9 cellular contexts compared by ENCODE assay signal in genomic region chr11:1389103-1389931, GRCh38. TPM values are rescaled to one million over a fixed set of nuclear protein-coding genes. Genes with fewer than 3 reads are reported as not detected.
DNase-seq lines count a peak whose midpoint lies in the region; ATAC-seq, FAIRE-seq and TF ChIP-seq lines count a peak whose summit lies in the region.
"Had no signal": no experiment of that assay in that cellular context is flagged by ENCODE, and none has a peak within 500 bp of the region (broad histone marks: within the 10 kb centered on the region; RNA-seq: fewer than 3 reads in every experiment).

No MANE protein-coding gene starts in this region.

- ATAC-seq in GM18868 (IDR thresholded peaks at IDR 0.05; ENCODE audit: unreplicated experiment) (peak; percentile 93), HG03135 (IDR thresholded peaks at IDR 0.05; ENCODE audit: unreplicated experiment) (peak; percentile 92)

- H3K36me3 ChIP-seq in kidney (ENCODE audit: control insufficient read depth in 1 of 2, insufficient read depth in 2 of 2, low read length in 2 of 2): no peaks in the 10 kb centered on the region

- DNase-seq in 8988T: peak; percentile 100
- DNase-seq in NCI-H2227 treated with DMSO at 0.1 percent for 48 hours (lab: John Stamatoyannopoulos, UW): peak; percentile 100
- peak; percentile 96 to 97 for DNase-seq in activated CD4-positive, alpha-beta T cell treated with anti-CD3 and anti-CD28 coated beads for 24 hours (ENCODE audit: low read depth in 2 of 2)
- DNase-seq in cerebellum (ENCODE audit: low spot score): peak; percentile 98
- peak; percentile 99 for DNase-seq in kidney
- DNase-seq in stimulated activated CD4-positive, alpha-beta T cell treated with anti-CD3 and anti-CD28 coated beads, Interleukin-12 subunit alpha, Interleukin-12 subunit beta, amount 100 ng/mL, for 48 hours (ENCODE audit: low read depth in 2 of 3, low spot score in 1 of 3): peak; percentile 95 to 96 (median 96)
- DNase-seq: DND-41 had no signal

- H3K27ac ChIP-seq in kidney (ENCODE audit: low read depth in 2 of 2, low read length in 2 of 2): no peak overlapping the region

- peaks cover 0 to 3% of the 10 kb centered on the region in 2 donors for H3K4me1 ChIP-seq in kidney (ENCODE audit: control insufficient read depth in 1 of 2, insufficient read depth in 1 of 2, low read depth in 1 of 2, low read length in 2 of 2)

- peak; percentile 37 for FAIRE-seq in kidney (lab: Jason Lieb, UNC)

- no peak for TF ChIP-seq CTCF in kidney (IDR thresholded peaks at IDR 0.05; ENCODE audit: borderline replicate concordance, extremely low read depth, insufficient read depth)

- H3K9ac ChIP-seq in kidney (ENCODE audit: low read length in 2 of 2): no peak overlapping the region

- intact Hi-C loops in kidney (cut with DNase I): no loop called here

- no peaks in the 10 kb centered on the region for H3K9me3 ChIP-seq in kidney (ENCODE audit: control insufficient read depth in 1 of 2, low read length in 2 of 2)

- H3K4me3 ChIP-seq in kidney (ENCODE audit: low read length in 2 of 2): peak overlapping the region in 1 of 2 donors; percentile 35

RNA-seq across cellular contexts. Expression of gene BRSK2, which starts 0.4 kb away (rescaled TPM):
- total RNA-seq in cerebellum (38.5 TPM), kidney (1.2 TPM)
- 0.43 TPM for polyA plus RNA-seq in kidney (ENCODE audit: insufficient read depth, low read depth, low replicate concordance)

Comparison
In these comparisons a context has a peak if more than half of its experiments do, and no peak if none do; other contexts are left out.
1. RNA of gene BRSK2, which starts 0.4 kb away (total RNA-seq): 38.5 TPM in cerebellum (single experiment); 1.2 TPM in kidney (single experiment); every median in the first group is over 10 times any median in the second.
2. Peak in every context shown above with its lines, with median percentiles within 50 percentile points of each other: DNase-seq.